In the genomic region with DNA sequence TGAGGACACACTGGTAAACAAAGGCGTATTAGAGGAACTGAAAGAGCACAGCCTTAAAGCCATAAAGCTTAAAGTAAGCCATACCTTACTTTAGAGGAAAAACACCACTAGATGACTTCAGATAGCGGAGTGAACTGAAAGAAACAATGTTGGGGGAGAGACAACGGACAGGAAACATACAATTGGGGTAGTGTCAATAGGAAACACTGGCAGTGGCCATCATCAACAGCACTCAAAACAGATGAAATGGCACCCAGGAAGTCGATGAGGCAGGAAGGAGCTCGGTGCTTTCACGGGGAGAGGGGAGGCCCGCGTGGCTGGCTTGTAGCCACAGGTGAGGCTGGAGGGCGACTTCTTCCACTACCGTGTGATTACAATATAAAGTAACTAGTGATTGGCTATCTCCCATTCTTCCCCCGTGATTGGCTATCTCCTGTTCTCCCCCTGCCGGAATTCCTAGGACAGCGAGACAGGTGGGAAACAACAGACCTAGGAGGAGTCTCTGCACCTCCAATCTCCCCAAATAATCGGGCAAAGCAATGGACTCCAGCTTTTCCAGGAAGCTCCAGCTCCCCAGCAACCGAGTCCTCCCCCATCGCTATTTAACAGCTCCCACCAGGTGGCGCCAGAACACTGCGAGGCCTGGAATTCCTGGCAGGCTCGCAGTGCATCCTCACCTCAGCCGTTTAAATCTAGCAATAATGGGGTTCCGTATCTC, we compare ENCODE assay signal across 8 cellular contexts. TPM values are rescaled to one million over a fixed set of nuclear protein-coding genes. Genes with fewer than 3 reads are reported as not detected.
DNase-seq lines count a peak whose midpoint lies in the region; ATAC-seq and TF ChIP-seq lines count a peak whose summit lies in the region.

No MANE protein-coding gene starts in this region.

- BruUV-seq in A673 (replicated peaks; lab: Mats Ljungman, UMichigan): no TSS peak

- POLR2A ChIA-PET in A673 (lab: Charles Lee; ENCODE audit: low non-redundant PET): no interaction called here

- H3K4me3 ChIP-seq in A673 (ENCODE audit: low read depth, low read length, poor library complexity, severe bottlenecking) (no peak overlapping the region), colonic mucosa (peak overlapping the region; percentile 27)

- peak; percentile 64 for ATAC-seq in GM18858 (IDR thresholded peaks at IDR 0.05; ENCODE audit: unreplicated experiment)
- peak; percentile 59 for ATAC-seq in HG03108 (IDR thresholded peaks at IDR 0.05; ENCODE audit: unreplicated experiment)
- ATAC-seq in left lobe of liver: peak; percentile 99

- H3K4me1 ChIP-seq in A673 (ENCODE audit: insufficient read depth, low read length, poor library complexity, severe bottlenecking) (no peaks in the 10 kb centered on the region), colonic mucosa (no peaks in the 10 kb centered on the region)

- H3K9me3 ChIP-seq in A673 (ENCODE audit: low read depth, low read length, poor library complexity, severe bottlenecking): no peaks in the 10 kb centered on the region
- H3K9me3 ChIP-seq in colonic mucosa: no peaks in the 10 kb centered on the region

- H3K36me3 ChIP-seq in A673 (ENCODE audit: insufficient read depth, low read length, poor library complexity, severe bottlenecking): no peaks in the 10 kb centered on the region
- no peaks in the 10 kb centered on the region for H3K36me3 ChIP-seq in colonic mucosa

- DNase-seq in A673 (ENCODE audit: low spot score) (peak; percentile 77), NCI-H226 (peak; percentile 70), colonic mucosa (peak; percentile 90), left lobe of liver (ENCODE audit: low spot score) (peak; percentile 74)
- DNase-seq in activated CD4-positive, alpha-beta T cell treated with anti-CD3 and anti-CD28 coated beads for 24 hours (ENCODE audit: low read depth in 2 of 2): peak; percentile 57 to 68
- peak; percentile 47 to 70 for DNase-seq in stimulated activated CD4-positive, alpha-beta T cell treated with anti-CD3 and anti-CD28 coated beads, Interleukin-4, amount 100 ng/mL, for 4 hours

- H3K27ac ChIP-seq in A673 (ENCODE audit: low read depth, low read length, poor library complexity, severe bottlenecking) (no peak overlapping the region), colonic mucosa (no peak overlapping the region)

- H3K27me3 ChIP-seq in A673 (replicated peaks; ENCODE audit: insufficient read depth, low read depth, low read length, poor library complexity): no peaks in the 10 kb centered on the region
- H3K27me3 ChIP-seq in colonic mucosa: no peaks in the 10 kb centered on the region

- CTCF ChIA-PET in A673 (lab: Charles Lee): interaction anchor here (1.0 to 1.5 kb wide), 2 partner anchors 210 to 807 kb away, joined by 3 to 4 read pairs; no protein-coding TSS in a partner anchor

- H3K9ac ChIP-seq in colonic mucosa (ENCODE audit: low read depth in 2 of 2, low read length in 2 of 2): peak overlapping the region in 1 of 2 donors; percentile 41

- intact Hi-C loops in A673 (cut with micrococcal nuclease; ENCODE audit: unreplicated experiment) (loop anchor here (2.0 to 10.0 kb wide), 2 partner anchors 213 to 329 kb away; no protein-coding TSS in a partner anchor), colonic mucosa (cut with DNase I) (loop anchor here (5.0 kb wide), 2 partner anchors 51 to 326 kb away; no protein-coding TSS in a partner anchor)

- TF ChIP-seq CTCF in A673 (conservative IDR thresholded peaks at IDR 0.05; ENCODE audit: low read depth, low read length) (peak; percentile 91), colonic mucosa (IDR thresholded peaks at IDR 0.05) (peak; percentile 90)

RNA-seq across cellular contexts. Expression of gene TAS2R38, which starts 2.4 kb away (rescaled TPM):
- not detected in 2 replicates for total RNA-seq in A673 (2021)
- total RNA-seq in colonic mucosa: not detected
- not detected for total RNA-seq in left lobe of liver

RNA-seq across cellular contexts. Expression of gene MGAM, which starts 19.7 kb away (rescaled TPM):
- total RNA-seq in A673 (2021) (not detected in 2 replicates), colonic mucosa (1 to 10 TPM; 1.5 to 3.3 TPM), left lobe of liver (0.40 TPM)

RNA-seq across cellular contexts. Expression of gene CLEC5A, which starts 29.2 kb away (rescaled TPM):
- total RNA-seq in A673 (2021) (not detected in 2 replicates), colonic mucosa (under 1 TPM in 1 of 2 donors, not detected in 1; 0.27 TPM), left lobe of liver (0.18 TPM)

RNA-seq across cellular contexts. Expression of gene OR9A4, which starts 59.8 kb away (rescaled TPM):
- total RNA-seq in A673 (2021): not detected in 2 replicates
- not detected for total RNA-seq in colonic mucosa
- total RNA-seq in left lobe of liver: not detected
